9 cellular contexts compared by ENCODE assay signal in the genomic region with DNA sequence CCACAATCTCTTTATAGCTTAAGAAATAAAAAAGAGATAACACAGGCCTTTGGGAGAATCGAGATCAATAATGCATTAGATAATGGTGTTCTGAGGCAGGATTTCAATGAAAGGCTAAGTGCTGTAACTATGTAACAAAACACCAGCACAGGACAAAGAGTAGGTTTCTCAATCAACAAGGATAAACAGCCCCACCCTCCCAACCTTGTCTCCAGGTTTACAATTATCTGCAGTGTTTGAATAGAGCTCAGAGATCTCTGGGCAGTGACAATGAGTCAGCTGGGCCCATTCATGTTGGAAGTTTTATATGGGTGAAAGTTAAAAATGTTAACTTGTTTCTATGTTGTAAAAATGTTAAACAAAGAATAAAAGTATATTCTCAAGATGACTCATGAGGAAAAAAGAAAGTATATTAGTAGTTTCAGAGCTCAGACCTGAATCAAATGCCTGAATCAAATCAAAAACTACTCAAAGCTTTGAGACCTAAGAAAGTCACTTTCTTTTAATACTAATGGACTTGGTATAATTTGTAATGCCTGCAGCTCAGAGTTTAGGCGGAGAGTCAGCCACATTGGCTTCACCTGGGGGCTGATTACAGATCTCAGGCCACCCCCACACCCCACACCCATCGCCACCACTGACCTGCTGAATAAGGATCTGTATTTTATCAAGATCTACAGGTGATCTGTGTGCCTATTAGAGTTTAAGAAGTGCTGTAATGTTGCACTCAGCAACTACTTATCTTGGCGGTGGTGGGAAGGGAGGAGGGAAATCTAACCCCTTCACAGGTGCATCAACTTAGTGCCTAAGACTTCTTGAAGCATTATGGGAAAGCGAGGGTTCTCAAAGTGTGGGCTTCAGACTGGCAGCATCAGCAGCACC. TPM values are rescaled to one million over a fixed set of nuclear protein-coding genes. Genes with fewer than 3 reads are reported as not detected.
A peak's percentile ranks its signal among the peaks of the same experiment; 100 is the strongest.
DNase-seq lines count a peak whose midpoint lies in the region; ATAC-seq and TF ChIP-seq lines count a peak whose summit lies in the region.
"Had no signal": no experiment of that assay in that cellular context is flagged by ENCODE, and none has a peak within 500 bp of the region (broad histone marks: within the 10 kb centered on the region; RNA-seq: fewer than 3 reads in every experiment).

No MANE protein-coding gene starts in this region.

- BruUV-seq in Caco-2 (replicated peaks; lab: Mats Ljungman, UMichigan), result no TSS peak

- H3K27me3 Mint-ChIP-seq in Caco-2 (ENCODE audit: insufficient read depth, unreplicated experiment), result no peaks in the 10 kb centered on the region
- H3K27me3 Mint-ChIP-seq in activated T-cell treated with anti-CD3 and anti-CD28 coated beads, Interleukin-2, amount 50 U/mL, for 4 hours (ENCODE audit: low read depth), result peaks cover 36% of the 10 kb centered on the region

- peak overlapping the region; percentile 95 for H3K27ac Mint-ChIP-seq in Caco-2 (ENCODE audit: unreplicated experiment)

- no peaks in the 10 kb centered on the region for H3K36me3 ChIP-seq in Caco-2 (ENCODE audit: control insufficient read depth, insufficient read depth, low read length)
- H3K36me3 ChIP-seq in adipocyte (ENCODE audit: control insufficient read depth, insufficient read depth, low read length, severe bottlenecking), result no peaks in the 10 kb centered on the region
- H3K36me3 ChIP-seq in liver (ENCODE audit: control insufficient read depth in 4 of 4, insufficient read depth in 3 of 4, low read depth in 1 of 4, low read length in 3 of 4), result no peaks in the 10 kb centered on the region

- WGBS in liver, result 70% methylated on average over 5 of the region's 5 CpGs

- TF ChIP-seq CTCF in Caco-2 (IDR thresholded peaks at IDR 0.05; ENCODE audit: insufficient read depth in 1 of 2, low read depth in 1 of 2, low read length in 1 of 2, severe bottlenecking in 1 of 2, unreplicated experiment in 1 of 2) (no peak), LNCaP clone FGC (IDR thresholded peaks at IDR 0.05; ENCODE audit: control insufficient read depth, extremely low read depth, insufficient read depth) (no peak), liver (IDR thresholded peaks at IDR 0.05; ENCODE audit: low read depth, low read length, missing input control) (no peak)

- peak; percentile 84 to 87 for DNase-seq in Caco-2
- peak; percentile 38 for DNase-seq in LNCaP clone FGC (ENCODE audit: low read depth)
- peak; percentile 45 for DNase-seq in adipocyte (ENCODE audit: low read depth)
- DNase-seq in NCI-H2227 treated with DMSO at 0.1 percent for 48 hours (lab: John Stamatoyannopoulos, UW), result no peak
- DNase-seq in activated T-cell treated with anti-CD3 and anti-CD28 coated beads, Interleukin-2, amount 50 U/mL, for 4 hours, result no peak

- peaks cover 5% of the 10 kb centered on the region for H3K36me3 Mint-ChIP-seq in Caco-2 (ENCODE audit: insufficient read depth, unreplicated experiment)
- no peaks in the 10 kb centered on the region for H3K36me3 Mint-ChIP-seq in activated T-cell treated with anti-CD3 and anti-CD28 coated beads, Interleukin-2, amount 50 U/mL, for 4 hours (ENCODE audit: insufficient read depth)

- H3K27me3 ChIP-seq in Caco-2 (replicated peaks; ENCODE audit: control insufficient read depth, insufficient read depth, low read length), result no peaks in the 10 kb centered on the region
- H3K27me3 ChIP-seq in adipocyte (replicated peaks; ENCODE audit: control insufficient read depth, insufficient read depth, low read length), result no peaks in the 10 kb centered on the region
- peaks cover 0 to 6% (median 2%) of the 10 kb centered on the region in 4 donors for H3K27me3 ChIP-seq in liver (ENCODE audit: control insufficient read depth in 4 of 4, insufficient read depth in 4 of 4, low read length in 3 of 4)

- no peaks in the 10 kb centered on the region for H3K9me3 Mint-ChIP-seq in Caco-2 (ENCODE audit: unreplicated experiment)
- no peaks in the 10 kb centered on the region for H3K9me3 Mint-ChIP-seq in activated T-cell treated with anti-CD3 and anti-CD28 coated beads, Interleukin-2, amount 50 U/mL, for 4 hours

- peaks cover 41% of the 10 kb centered on the region for H3K4me1 Mint-ChIP-seq in Caco-2 (ENCODE audit: low read depth, unreplicated experiment)
- no peaks in the 10 kb centered on the region for H3K4me1 Mint-ChIP-seq in activated T-cell treated with anti-CD3 and anti-CD28 coated beads, Interleukin-2, amount 50 U/mL, for 4 hours (ENCODE audit: low read depth)

- peak overlapping the region; percentile 65 for H3K4me3 Mint-ChIP-seq in Caco-2 (ENCODE audit: unreplicated experiment)
- no peak overlapping the region for H3K4me3 Mint-ChIP-seq in activated T-cell treated with anti-CD3 and anti-CD28 coated beads, Interleukin-2, amount 50 U/mL, for 4 hours

- ATAC-seq in HG03039 (IDR thresholded peaks at IDR 0.05; ENCODE audit: unreplicated experiment), result no peak
- no peak for ATAC-seq in HG03159 (IDR thresholded peaks at IDR 0.05; ENCODE audit: unreplicated experiment)
- no peak for ATAC-seq in activated T-cell treated with anti-CD3 and anti-CD28 coated beads, Interleukin-2, amount 50 U/mL, for 4 hours

- intact Hi-C loops in Caco-2 (cut with micrococcal nuclease; ENCODE audit: unreplicated experiment), result loop anchor here (5.0 kb wide), 1 partner anchor 765 kb away; no protein-coding TSS in a partner anchor

- H3K4me1 ChIP-seq in Caco-2 (peaks cover 51% of the 10 kb centered on the region), adipocyte (ENCODE audit: control insufficient read depth, insufficient read depth, low read length) (peaks cover 21% of the 10 kb centered on the region), liver (ENCODE audit: control insufficient read depth in 4 of 4, insufficient read depth in 4 of 4, low read length in 3 of 4) (peaks cover 0 to 2% (median 0%) of the 10 kb centered on the region in 4 donors)

- TF ChIP-seq RAD21 in liver (IDR thresholded peaks at IDR 0.05), result no peak

- no peak overlapping the region for H3K27ac ChIP-seq in liver (ENCODE audit: low read depth in 1 of 2, low read length in 2 of 2)

- POLR2A ChIA-PET in Caco-2 (lab: Charles Lee), result interaction anchor here (0.5 to 1.7 kb wide), 4 partner anchors 196 to 786 kb away, joined by 3 to 8 read pairs (median 4); a partner anchor contains a TSS

- CTCF ChIA-PET in Caco-2 (lab: Charles Lee), result interaction anchor here (0.5 to 1.8 kb wide), 15 partner anchors 45 to 764 kb away, joined by 3 to 8 read pairs (median 4); a partner anchor contains a TSS

- H3K9me3 ChIP-seq in Caco-2 (no peaks in the 10 kb centered on the region), adipocyte (ENCODE audit: control insufficient read depth, low read length) (no peaks in the 10 kb centered on the region), liver (ENCODE audit: control insufficient read depth in 4 of 4, low read length in 3 of 4) (no peaks in the 10 kb centered on the region)

- no peak overlapping the region for H3K9ac ChIP-seq in adipocyte (ENCODE audit: low read length)
- H3K9ac ChIP-seq in liver (ENCODE audit: low read depth in 1 of 2, low read length in 2 of 2), result no peak overlapping the region

- H3K4me3 ChIP-seq in Caco-2 (ENCODE audit: low read depth, low read length), result no peak overlapping the region
- H3K4me3 ChIP-seq in LNCaP clone FGC (ENCODE audit: low read depth, low read length), result no peak overlapping the region
- no peak overlapping the region for H3K4me3 ChIP-seq in adipocyte (ENCODE audit: low read length)
- no peak overlapping the region for H3K4me3 ChIP-seq in liver (ENCODE audit: low read depth in 1 of 3, low read length in 3 of 3)

TF ChIP-seq in liver, 16 proteins besides CTCF, POLR2A, EP300 and RAD21 (continues in another document):
- TF ChIP-seq JUND (IDR thresholded peaks at IDR 0.05), result peak in 1 of 2 donors; percentile 60
- peak; percentile 45 for TF ChIP-seq YY1 (IDR thresholded peaks at IDR 0.05)
- TF ChIP-seq, protein P1, sequence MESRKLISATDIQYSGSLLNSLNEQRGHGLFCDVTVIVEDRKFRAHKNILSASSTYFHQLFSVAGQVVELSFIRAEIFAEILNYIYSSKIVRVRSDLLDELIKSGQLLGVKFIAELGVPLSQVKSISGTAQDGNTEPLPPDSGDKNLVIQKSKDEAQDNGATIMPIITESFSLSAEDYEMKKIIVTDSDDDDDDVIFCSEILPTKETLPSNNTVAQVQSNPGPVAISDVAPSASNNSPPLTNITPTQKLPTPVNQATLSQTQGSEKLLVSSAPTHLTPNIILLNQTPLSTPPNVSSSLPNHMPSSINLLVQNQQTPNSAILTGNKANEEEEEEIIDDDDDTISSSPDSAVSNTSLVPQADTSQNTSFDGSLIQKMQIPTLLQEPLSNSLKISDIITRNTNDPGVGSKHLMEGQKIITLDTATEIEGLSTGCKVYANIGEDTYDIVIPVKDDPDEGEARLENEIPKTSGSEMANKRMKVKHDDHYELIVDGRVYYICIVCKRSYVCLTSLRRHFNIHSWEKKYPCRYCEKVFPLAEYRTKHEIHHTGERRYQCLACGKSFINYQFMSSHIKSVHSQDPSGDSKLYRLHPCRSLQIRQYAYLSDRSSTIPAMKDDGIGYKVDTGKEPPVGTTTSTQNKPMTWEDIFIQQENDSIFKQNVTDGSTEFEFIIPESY (IDR thresholded peaks at IDR 0.05), result no peak
- TF ChIP-seq GABPA (IDR thresholded peaks at IDR 0.05 in 1 of 2, conservative IDR thresholded peaks at IDR 0.05 in 1 of 2), result peak in 1 of 2 donors; percentile 37
- no peak for TF ChIP-seq HNF4G (IDR thresholded peaks at IDR 0.05)
- TF ChIP-seq SP1 (IDR thresholded peaks at IDR 0.05), result peak; percentile 15
- TF ChIP-seq HNF4A (conservative IDR thresholded peaks at IDR 0.05), result peak; percentile 39 to 79
- TF ChIP-seq, protein P2, sequence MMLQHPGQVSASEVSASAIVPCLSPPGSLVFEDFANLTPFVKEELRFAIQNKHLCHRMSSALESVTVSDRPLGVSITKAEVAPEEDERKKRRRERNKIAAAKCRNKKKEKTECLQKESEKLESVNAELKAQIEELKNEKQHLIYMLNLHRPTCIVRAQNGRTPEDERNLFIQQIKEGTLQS (IDR thresholded peaks at IDR 0.05), result no peak
- no peak for TF ChIP-seq EGR1 (IDR thresholded peaks at IDR 0.05; ENCODE audit: low read depth in 2 of 2)
- TF ChIP-seq TAF1 (conservative IDR thresholded peaks at IDR 0.05), result no peak
- TF ChIP-seq RXRA (IDR thresholded peaks at IDR 0.05), result peak in 1 of 2 donors; percentile 74
- TF ChIP-seq NR2F2 (IDR thresholded peaks at IDR 0.05), result no peak

RNA-seq across cellular contexts. Expression of a gene that starts 17.2 kb away (rescaled TPM):
- total RNA-seq in Caco-2 (2022) (0.53 and 1.0 TPM in 2 replicates), liver (not detected)
- not detected for polyA plus RNA-seq in liver
- under 1 TPM; 0.19 to 0.30 (median 0.21) TPM for total RNA-seq in activated T-cell treated with anti-CD3 and anti-CD28 coated beads, Interleukin-2, amount 50 U/mL, for 4 hours

RNA-seq across cellular contexts. Expression of a gene that starts 35.2 kb away (rescaled TPM):
- total RNA-seq in Caco-2 (2022) (not detected in 2 replicates), liver (not detected)
- not detected for polyA plus RNA-seq in liver
- total RNA-seq in activated T-cell treated with anti-CD3 and anti-CD28 coated beads, Interleukin-2, amount 50 U/mL, for 4 hours, result not detected
- total RNA-seq: lower leg skin had no signal

RNA-seq across cellular contexts. Expression of a gene that starts 35.2 kb away (rescaled TPM):
- total RNA-seq in Caco-2 (2022) (43.6 and 47.1 TPM in 2 replicates), liver (1 to 10 TPM in 1 of 2 donors, under 1 TPM in 1; 0.09 to 1.3 TPM)
- polyA plus RNA-seq in liver, result under 1 TPM in 1 of 2 donors, not detected in 1; 0.24 TPM
- not detected for total RNA-seq in activated T-cell treated with anti-CD3 and anti-CD28 coated beads, Interleukin-2, amount 50 U/mL, for 4 hours

Comparison
In these comparisons a context has a peak if more than half of its experiments do, and no peak if none do; other contexts are left out.
1. DNase-seq: peak in Caco-2 (2 of 2), LNCaP clone FGC (single experiment) and adipocyte (single experiment); none in NCI-H2227 treated with DMSO at 0.1 percent for 48 hours (single experiment) and activated T-cell treated with anti-CD3 and anti-CD28 coated beads, Interleukin-2, amount 50 U/mL, for 4 hours (single experiment).
2. RNA of a gene that starts 35.2 kb away (total RNA-seq): 43.6 to 47.1 TPM in Caco-2; 0.09 to 1.3 TPM in liver and not detected in activated T-cell treated with anti-CD3 and anti-CD28 coated beads, Interleukin-2, amount 50 U/mL, for 4 hours; every median in the first group is over 10 times any median in the second.